27 cellular contexts compared by ENCODE assay signal in genomic region chr22:19708323-19709011, GRCh38. TPM values are rescaled to one million over a fixed set of nuclear protein-coding genes. Genes with fewer than 3 reads are reported as not detected.
DNase-seq lines count a peak whose midpoint lies in the region; ATAC-seq and TF ChIP-seq lines count a peak whose summit lies in the region.
"Had no signal": no experiment of that assay in that cellular context is flagged by ENCODE, and none has a peak within 500 bp of the region (broad histone marks: within the 10 kb centered on the region; RNA-seq: fewer than 3 reads in every experiment).

No MANE protein-coding gene starts in this region.

- peaks cover 10% of the 10 kb centered on the region for H3K4me1 Mint-ChIP-seq in endodermal cell
- H3K4me1 Mint-ChIP-seq: activated CD4-positive, alpha-beta memory T cell treated with anti-CD3 and anti-CD28 coated beads, Interleukin-2, amount 10 ng/mL, durations not matched to agents 7 days and 5 days had no signal

- H3K14ac ChIP-seq in neuronal stem cell (ENCODE audit: low read length): no peak overlapping the region

- H2BK15ac ChIP-seq in neuronal stem cell (ENCODE audit: low read length): peak overlapping the region; percentile 25

- H3K79me1 ChIP-seq in neuronal stem cell (ENCODE audit: low read depth, low read length): peaks cover 5% of the 10 kb centered on the region

- peak; percentile 30 for DNase-seq in Right ventricle myocardium superior
- DNase-seq in left cardiac atrium: no peak
- peak; percentile 48 for DNase-seq in endodermal cell
- DNase-seq in neuronal stem cell (ENCODE audit: low spot score): no peak
- DNase-seq in aorta: peak; percentile 43 to 65
- DNase-seq in NCI-H526 treated with DMSO at 0.1 percent for 48 hours (lab: John Stamatoyannopoulos, UW): no peak
- no peak for DNase-seq in testis
- DNase-seq: activated CD4-positive, alpha-beta memory T cell treated with anti-CD3 and anti-CD28 coated beads, Interleukin-2, amount 10 ng/mL, durations not matched to agents 7 days and 5 days; activated gamma-delta T cell treated with Interleukin-2 at 50 U/mL for 16 hours; effector CD8-positive, alpha-beta T cell; foreskin melanocyte; GDM1; NCI-H1436 treated with DMSO at 0.1 percent for 48 hours; NCI-H510A treated with DMSO at 0.1 percent for 48 hours; NK-92 treated with Interleukin-12 subunit alpha and Interleukin-12 subunit beta, amount 100 ng/mL, for 24 hours; PC-9; SIG-M5; stimulated activated CD4-positive, alpha-beta T cell treated with anti-CD3 and anti-CD28 coated beads, Interleukin-12 subunit alpha, Interleukin-12 subunit beta, amount 100 ng/mL, for 4 hours; stimulated activated CD4-positive, alpha-beta T cell treated with anti-CD3 and anti-CD28 coated beads, Interleukin-4, amount 100 ng/mL, for 4 hours; stimulated activated naive CD4-positive, alpha-beta T cell treated with Interleukin-2 at 50 U/mL for 16 hours; T-cell had no signal

- no peak overlapping the region for H3K4me3 ChIP-seq in endodermal cell (ENCODE audit: low read length)
- no peak overlapping the region for H3K4me3 ChIP-seq in neuronal stem cell (ENCODE audit: low read length in 2 of 2)
- H3K4me3 ChIP-seq in aorta (ENCODE audit: low read length in 2 of 2): no peak overlapping the region
- H3K4me3 ChIP-seq in testis: no peak overlapping the region
- H3K4me3 ChIP-seq: GM23338, PC-9 had no signal

- H3K9ac ChIP-seq in endodermal cell (ENCODE audit: extremely low read depth, low read length, poor library complexity, severe bottlenecking) (no peak overlapping the region), neuronal stem cell (ENCODE audit: low read depth, low read length, poor library complexity) (peak overlapping the region; percentile 47)
- H3K9ac ChIP-seq: KMS-11 had no signal

- no peak overlapping the region for H2AFZ ChIP-seq in neuronal stem cell (ENCODE audit: low read length)
- H2AFZ ChIP-seq: GM23338, PC-9 had no signal

- peak overlapping the region; percentile 84 for H2AK5ac ChIP-seq in neuronal stem cell (ENCODE audit: low read depth, low read length)

- peak overlapping the region; percentile 71 for H2BK5ac ChIP-seq in neuronal stem cell (ENCODE audit: low read length)

- peak overlapping the region; percentile 4 for H3K4me2 ChIP-seq in neuronal stem cell (ENCODE audit: insufficient read depth, low read length, poor library complexity, severe bottlenecking)
- H3K4me2 ChIP-seq: GM23338, KMS-11, PC-9 had no signal

- H3K18ac ChIP-seq in neuronal stem cell (ENCODE audit: low read length): peak overlapping the region; percentile 54

- H3K4ac ChIP-seq in neuronal stem cell (ENCODE audit: low read length): no peak overlapping the region

- H4K8ac ChIP-seq in neuronal stem cell (ENCODE audit: low read depth, low read length): no peak overlapping the region

- H3K36me3 Mint-ChIP-seq in endodermal cell (ENCODE audit: low read depth): no peaks in the 10 kb centered on the region
- H3K36me3 Mint-ChIP-seq: brain, T-cell had no signal

- no peak overlapping the region for H3K27ac Mint-ChIP-seq in endodermal cell
- H3K27ac Mint-ChIP-seq: activated CD4-positive, alpha-beta memory T cell treated with anti-CD3 and anti-CD28 coated beads, Interleukin-2, amount 10 ng/mL, durations not matched to agents 7 days and 5 days; GM23338; T-cell had no signal

- H3K27ac ChIP-seq in endodermal cell (ENCODE audit: low read depth, low read length) (no peak overlapping the region), neuronal stem cell (replicated peaks; ENCODE audit: low read length) (no peak overlapping the region), aorta (ENCODE audit: low read depth in 1 of 2, low read length in 2 of 2) (no peak overlapping the region), testis (no peak overlapping the region)
- H3K27ac ChIP-seq: KMS-11, PC-9 had no signal

- H2BK12ac ChIP-seq in neuronal stem cell (ENCODE audit: low read length): no peak overlapping the region

- H3K4me1 ChIP-seq in endodermal cell (ENCODE audit: control insufficient read depth, insufficient read depth, low read length) (peaks cover 7% of the 10 kb centered on the region), neuronal stem cell (ENCODE audit: control insufficient read depth in 2 of 2, insufficient read depth in 1 of 2, low read depth in 1 of 2, low read length in 2 of 2) (peaks cover 2 to 8% of the 10 kb centered on the region in 2 donors), aorta (ENCODE audit: control insufficient read depth in 1 of 2, insufficient read depth in 2 of 2, low read length in 2 of 2) (no peaks in the 10 kb centered on the region), testis (no peaks in the 10 kb centered on the region)

- TF ChIP-seq CTCF in endodermal cell (conservative IDR thresholded peaks at IDR 0.05): no peak
- TF ChIP-seq CTCF in testis (IDR thresholded peaks at IDR 0.05): no peak

- peak overlapping the region; percentile 41 for H2BK120ac ChIP-seq in neuronal stem cell (ENCODE audit: low read depth, low read length)

- intact Hi-C loops in Right ventricle myocardium superior (cut with DNase I) (no loop called here), left cardiac atrium (cut with DNase I) (no loop called here), aorta (cut with DNase I) (no loop called here), testis (cut with DNase I; ENCODE audit: low total_unique reads) (no loop called here)

- no peaks in the 10 kb centered on the region for H3K36me3 ChIP-seq in endodermal cell (ENCODE audit: control insufficient read depth, insufficient read depth, low read length)
- no peaks in the 10 kb centered on the region for H3K36me3 ChIP-seq in neuronal stem cell (replicated peaks in 1 of 2; ENCODE audit: control insufficient read depth in 2 of 2, insufficient read depth in 2 of 2, low read length in 2 of 2)
- H3K36me3 ChIP-seq in aorta (ENCODE audit: control insufficient read depth in 1 of 2, insufficient read depth in 2 of 2, low read length in 1 of 2): no peaks in the 10 kb centered on the region
- H3K36me3 ChIP-seq in testis (ENCODE audit: low read depth, missing control alignments): no peaks in the 10 kb centered on the region

- H3K9me3 ChIP-seq in endodermal cell (ENCODE audit: control insufficient read depth, low read length) (no peaks in the 10 kb centered on the region), neuronal stem cell (replicated peaks in 1 of 2; ENCODE audit: control insufficient read depth in 2 of 2, insufficient read depth in 1 of 2, low read depth in 1 of 2, low read length in 2 of 2) (peaks cover 0 to 2% of the 10 kb centered on the region in 2 donors), aorta (ENCODE audit: control insufficient read depth, low read length) (no peaks in the 10 kb centered on the region), testis (no peaks in the 10 kb centered on the region)

- WGBS in endodermal cell (ENCODE audit: insufficient coverage in 1 of 2, insufficient read length in 1 of 2), 2 experiments: 92 to 93% methylated on average over 16 to 20 of the region's 20 CpGs
- no CpG with 5 or more reads among the region's 20 CpGs for WGBS in neuronal stem cell (ENCODE audit: extremely low coverage in 2 of 2, insufficient read length in 2 of 2, insufficient replicate concordance in 1 of 2), 2 donors
- WGBS in aorta, 2 donors: 85 to 89% methylated on average over 20 of the region's 20 CpGs
- 75 to 83% methylated on average over 8 to 19 of the region's 20 CpGs for WGBS in testis, 2 donors

- TF ChIP-seq POLR2A in testis (IDR thresholded peaks at IDR 0.05): no peak

- peaks cover 17% of the 10 kb centered on the region for H3K27me3 Mint-ChIP-seq in endodermal cell (ENCODE audit: insufficient read depth)

- peaks cover 14% of the 10 kb centered on the region for H3K27me3 ChIP-seq in endodermal cell (ENCODE audit: control insufficient read depth, insufficient read depth, low read length, poor library complexity, severe bottlenecking)
- peaks cover 0 to 75% (median 9%) of the 10 kb centered on the region in 3 experiments for H3K27me3 ChIP-seq in neuronal stem cell (ENCODE audit: control insufficient read depth in 3 of 3, insufficient read depth in 3 of 3, low read depth in 1 of 3, low read length in 3 of 3)
- no peaks in the 10 kb centered on the region for H3K27me3 ChIP-seq in aorta (ENCODE audit: control insufficient read depth in 1 of 2, insufficient read depth in 2 of 2, low read length in 1 of 2)
- no peaks in the 10 kb centered on the region for H3K27me3 ChIP-seq in testis

- H4K91ac ChIP-seq in neuronal stem cell (ENCODE audit: low read depth, low read length, poor library complexity): no peak overlapping the region

- H3K9me3 Mint-ChIP-seq in endodermal cell: no peaks in the 10 kb centered on the region
- H3K9me3 Mint-ChIP-seq: activated CD4-positive, alpha-beta memory T cell treated with anti-CD3 and anti-CD28 coated beads, Interleukin-2, amount 10 ng/mL, durations not matched to agents 7 days and 5 days; brain; GM23338; T-cell had no signal

- no peak overlapping the region for H3K4me3 Mint-ChIP-seq in endodermal cell
- H3K4me3 Mint-ChIP-seq: activated CD4-positive, alpha-beta memory T cell treated with anti-CD3 and anti-CD28 coated beads, Interleukin-2, amount 10 ng/mL, durations not matched to agents 7 days and 5 days; brain; GM23338; T-cell had no signal

- no peak for ATAC-seq in Right ventricle myocardium superior (ENCODE audit: poor library complexity)
- ATAC-seq in left cardiac atrium: no peak
- no peak for ATAC-seq in aorta (ENCODE audit: low FRiP score)
- ATAC-seq in GM18502 (IDR thresholded peaks at IDR 0.05; ENCODE audit: poor library complexity, unreplicated experiment): no peak
- ATAC-seq: activated CD4-positive, CD25-positive, alpha-beta regulatory T cell treated with anti-CD3 and anti-CD28 coated beads, Interleukin-2, amount 50 U/mL, for 24 hours; GM23338; T-cell had no signal

- peak overlapping the region; percentile 91 for H3K23ac ChIP-seq in neuronal stem cell (ENCODE audit: low read depth, low read length, poor library complexity)

RNA-seq across cellular contexts. Expression of gene SEPTIN5, which starts 5.8 kb away (rescaled TPM):
- 123 TPM for total RNA-seq in Right ventricle myocardium superior
- total RNA-seq in left cardiac atrium: 100 to 1,000 TPM; 118 to 127 TPM
- total RNA-seq in endodermal cell: 10 to 100 TPM in 1 of 2 donors, 1 to 10 TPM in 1; 9.8 to 20.0 TPM
- polyA plus RNA-seq in endodermal cell (2013, experiment 1 of 2): 45.2 TPM
- polyA plus RNA-seq in endodermal cell (2013, experiment 2 of 2): 45.0 TPM
- 23.1 TPM for polyA plus RNA-seq in neuronal stem cell (2013, experiment 1 of 2)
- polyA plus RNA-seq in neuronal stem cell (2013, experiment 2 of 2): 21.3 TPM
- total RNA-seq in aorta: 10 to 100 TPM; 32.5 to 41.5 TPM
- polyA plus RNA-seq in aorta: 10 to 100 TPM; 26.9 to 63.3 TPM
- total RNA-seq in testis: 10 to 100 TPM; 68.9 to 89.3 TPM
- polyA plus RNA-seq in testis (ENCODE audit: insufficient read depth, low read depth, low replicate concordance): 33.9 TPM
- total RNA-seq: activated CD4-positive, alpha-beta memory T cell treated with anti-CD3 and anti-CD28 coated beads, Interleukin-2, amount 10 ng/mL, durations not matched to agents 7 days and 5 days; HT-29 had no signal

RNA-seq across cellular contexts. Expression of gene GP1BB, which starts 14.9 kb away (rescaled TPM):
- not detected for total RNA-seq in Right ventricle myocardium superior
- total RNA-seq in left cardiac atrium: not detected
- total RNA-seq in endodermal cell: under 1 TPM; 0.48 to 0.62 TPM
- 4.2 TPM for polyA plus RNA-seq in endodermal cell (2013, experiment 1 of 2)
- polyA plus RNA-seq in endodermal cell (2013, experiment 2 of 2): 5.0 TPM
- polyA plus RNA-seq in neuronal stem cell (2013, experiment 1 of 2): 2.5 TPM
- polyA plus RNA-seq in neuronal stem cell (2013, experiment 2 of 2): 2.6 TPM
- 1 to 10 TPM in 1 of 2 donors, not detected in 1; 3.6 TPM for total RNA-seq in aorta
- polyA plus RNA-seq in aorta: 10 to 100 TPM in 1 of 2 donors, 1 to 10 TPM in 1; 8.1 to 29.7 TPM
- total RNA-seq in testis: 10 to 100 TPM; 28.0 to 65.1 TPM
- polyA plus RNA-seq in testis (ENCODE audit: insufficient read depth, low read depth, low replicate concordance): not detected
- total RNA-seq: activated CD4-positive, alpha-beta memory T cell treated with anti-CD3 and anti-CD28 coated beads, Interleukin-2, amount 10 ng/mL, durations not matched to agents 7 days and 5 days; HT-29 had no signal

RNA-seq across cellular contexts. Expression of gene TBX1, which starts 52.1 kb away (rescaled TPM):
- 3.2 TPM for total RNA-seq in Right ventricle myocardium superior
- total RNA-seq in left cardiac atrium: 1 to 10 TPM in 1 of 2 donors, under 1 TPM in 1; 0.47 to 2.4 TPM
- total RNA-seq in endodermal cell: 1 to 10 TPM in 1 of 2 donors, not detected in 1; 1.3 TPM
- 0.75 TPM for polyA plus RNA-seq in endodermal cell (2013, experiment 1 of 2)
- polyA plus RNA-seq in endodermal cell (2013, experiment 2 of 2): 1.2 TPM
- 0.31 TPM for polyA plus RNA-seq in neuronal stem cell (2013, experiment 1 of 2)
- 0.26 TPM for polyA plus RNA-seq in neuronal stem cell (2013, experiment 2 of 2)
- 1 to 10 TPM; 2.3 to 5.6 TPM for total RNA-seq in aorta
- 1 to 10 TPM; 1.1 to 7.8 TPM for polyA plus RNA-seq in aorta
- total RNA-seq in testis: 10 to 100 TPM; 23.3 to 43.4 TPM
- 18.1 TPM for polyA plus RNA-seq in testis (ENCODE audit: insufficient read depth, low read depth, low replicate concordance)
- total RNA-seq: activated CD4-positive, alpha-beta memory T cell treated with anti-CD3 and anti-CD28 coated beads, Interleukin-2, amount 10 ng/mL, durations not matched to agents 7 days and 5 days; HT-29 had no signal

Comparison
In these comparisons a context has a peak if more than half of its experiments do, and no peak if none do; other contexts are left out.
1. DNase-seq: peak in Right ventricle myocardium superior (single experiment), endodermal cell (single experiment) and aorta (2 of 2); none in left cardiac atrium (single experiment), neuronal stem cell (single experiment), NCI-H526 treated with DMSO at 0.1 percent for 48 hours (single experiment) and testis (single experiment).
2. RNA of gene GP1BB, which starts 14.9 kb away (total RNA-seq): 28.0 to 65.1 TPM in testis; 3.6 TPM in aorta, 0.48 to 0.62 TPM in endodermal cell, not detected in Right ventricle myocardium superior (single experiment) and not detected in left cardiac atrium; every median in the first group is over 4 times any median in the second.